Comparison of ENCODE assay signal across 8 cellular contexts in the genomic region with DNA sequence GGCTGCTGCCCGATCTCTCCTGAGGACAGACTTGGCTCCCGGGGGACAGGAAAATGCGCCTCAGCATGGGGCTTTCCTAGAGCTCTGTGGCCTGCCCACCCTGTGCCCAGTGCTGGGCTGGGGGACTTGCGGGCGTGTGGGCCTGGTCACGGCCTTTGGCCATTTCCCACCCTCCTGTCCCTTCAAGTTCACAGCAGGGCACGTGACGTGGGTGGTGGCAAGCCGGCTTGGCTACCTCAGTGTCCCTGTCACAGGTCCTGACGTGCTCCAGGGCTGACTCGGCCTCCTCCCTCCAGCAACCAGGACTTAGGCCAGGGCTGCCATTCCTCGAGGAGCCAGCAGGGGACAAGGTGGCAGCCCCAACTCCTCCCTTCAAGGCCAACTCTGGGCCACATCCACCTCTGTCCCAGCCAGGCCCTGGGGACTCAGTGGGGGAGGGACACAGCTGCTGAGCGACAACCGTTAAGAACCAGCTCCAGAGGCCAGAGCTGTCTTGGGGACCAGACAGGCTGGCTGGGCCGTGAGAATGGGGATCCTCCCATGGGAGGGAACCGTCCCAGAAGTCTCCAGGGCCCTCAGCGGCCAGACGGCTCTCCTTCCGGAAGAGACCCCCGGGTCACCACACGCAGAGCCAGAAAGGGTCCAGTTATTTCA. TPM values are rescaled to one million over a fixed set of nuclear protein-coding genes. Genes with fewer than 3 reads are reported as not detected.
DNase-seq lines count a peak whose midpoint lies in the region; ATAC-seq and TF ChIP-seq lines count a peak whose summit lies in the region.

No MANE protein-coding gene starts in this region.

- H3K4me3 Mint-ChIP-seq in natural killer cell treated with Interleukin-12 subunit alpha and Interleukin-12 subunit beta and Interleukin-15 and Interleukin-18, amount 100 ng/mL, for 72 hours: no peak overlapping the region

- H3K27ac Mint-ChIP-seq in natural killer cell treated with Interleukin-12 subunit alpha and Interleukin-12 subunit beta and Interleukin-15 and Interleukin-18, amount 100 ng/mL, for 72 hours: peak overlapping the region; percentile 64 to 85

- H3K9me3 ChIP-seq in BLaER1 treated with 17β-estradiol and CSF1 and Interleukin-3, amounts not matched to agents 10 nM and 100 nM (replicated peaks in 1 of 11): no peaks in the 10 kb centered on the region
- H3K9me3 ChIP-seq in upper lobe of left lung: no peaks in the 10 kb centered on the region

- no peak for TF ChIP-seq EP300 in upper lobe of left lung (IDR thresholded peaks at IDR 0.05)

- TF ChIP-seq POLR2A in upper lobe of left lung (IDR thresholded peaks at IDR 0.05): peak in 3 of 4 donors; percentile 9 to 61 (median 13)

- peak overlapping the region; percentile 85 to 95 (median 94) for H3K27ac ChIP-seq in BLaER1 treated with 17β-estradiol and CSF1 and Interleukin-3, amounts not matched to agents 10 nM and 100 nM
- H3K27ac ChIP-seq in upper lobe of left lung: peak overlapping the region; percentile 88 to 96 (median 94)

- peak overlapping the region; percentile 76 to 94 (median 90) for H3K9ac ChIP-seq in BLaER1 treated with 17β-estradiol and CSF1 and Interleukin-3, amounts not matched to agents 10 nM and 100 nM

- TF ChIP-seq CTCF in upper lobe of left lung (IDR thresholded peaks at IDR 0.05): peak; percentile 86 to 99 (median 97)

- H3K36me3 Mint-ChIP-seq in natural killer cell treated with Interleukin-12 subunit alpha and Interleukin-12 subunit beta and Interleukin-15 and Interleukin-18, amount 100 ng/mL, for 72 hours: no peaks in the 10 kb centered on the region

- DNase-seq in NCI-H82 treated with DMSO at 0.1 percent for 48 hours (lab: John Stamatoyannopoulos, UW; ENCODE audit: unreplicated experiment) (peak; percentile 48), activated T-cell treated with anti-CD3 and anti-CD28 coated beads for 48 hours (ENCODE audit: low read depth) (peak; percentile 72), fibroblast of gingiva (ENCODE audit: low read depth) (peak; percentile 65), upper lobe of left lung (peak; percentile 85 to 94)
- DNase-seq in natural killer cell treated with Interleukin-12 subunit alpha and Interleukin-12 subunit beta and Interleukin-15 and Interleukin-18, amount 100 ng/mL, for 72 hours (ENCODE audit: low spot score): peak; percentile 77

- no peaks in the 10 kb centered on the region for H3K27me3 ChIP-seq in BLaER1 treated with 17β-estradiol and CSF1 and Interleukin-3, amounts not matched to agents 10 nM and 100 nM
- H3K27me3 ChIP-seq in upper lobe of left lung: no peaks in the 10 kb centered on the region

- WGBS in upper lobe of left lung, 2 donors: 23 to 27% methylated on average over 14 to 21 of the region's 21 CpGs

- H3K36me3 ChIP-seq in BLaER1 treated with 17β-estradiol and CSF1 and Interleukin-3, amounts not matched to agents 10 nM and 100 nM: peaks cover 46 to 69% (median 57%) of the 10 kb centered on the region in 11 experiments
- H3K36me3 ChIP-seq in upper lobe of left lung: peaks cover 23 to 56% (median 43%) of the 10 kb centered on the region in 4 donors

- H3K9me3 Mint-ChIP-seq in natural killer cell treated with Interleukin-12 subunit alpha and Interleukin-12 subunit beta and Interleukin-15 and Interleukin-18, amount 100 ng/mL, for 72 hours: no peaks in the 10 kb centered on the region

- ATAC-seq in GM18907 (IDR thresholded peaks at IDR 0.05; ENCODE audit: unreplicated experiment) (peak; percentile 70), HG03108 (IDR thresholded peaks at IDR 0.05; ENCODE audit: unreplicated experiment) (peak; percentile 77), upper lobe of left lung (ENCODE audit: low FRiP score in 2 of 2) (peak; percentile 81 to 92)
- peak; percentile 67 to 71 for ATAC-seq in natural killer cell treated with Interleukin-12 subunit alpha and Interleukin-12 subunit beta and Interleukin-15 and Interleukin-18, amount 100 ng/mL, for 72 hours

- peak overlapping the region; percentile 88 to 99 (median 97) for H3K4me2 ChIP-seq in BLaER1 treated with 17β-estradiol and CSF1 and Interleukin-3, amounts not matched to agents 10 nM and 100 nM

- H3K4me1 Mint-ChIP-seq in natural killer cell treated with Interleukin-12 subunit alpha and Interleukin-12 subunit beta and Interleukin-15 and Interleukin-18, amount 100 ng/mL, for 72 hours (ENCODE audit: low read depth in 2 of 2): peaks cover 6 to 13% of the 10 kb centered on the region in 2 donors

- H3K4me1 ChIP-seq in BLaER1 treated with 17β-estradiol and CSF1 and Interleukin-3, amounts not matched to agents 10 nM and 100 nM: peaks cover 36 to 75% (median 66%) of the 10 kb centered on the region in 10 experiments
- peaks cover 66 to 71% (median 69%) of the 10 kb centered on the region in 4 donors for H3K4me1 ChIP-seq in upper lobe of left lung

- no peaks in the 10 kb centered on the region for H3K27me3 Mint-ChIP-seq in natural killer cell treated with Interleukin-12 subunit alpha and Interleukin-12 subunit beta and Interleukin-15 and Interleukin-18, amount 100 ng/mL, for 72 hours

- H4K20me1 ChIP-seq in BLaER1 treated with 17β-estradiol and CSF1 and Interleukin-3, amounts not matched to agents 10 nM and 100 nM: peaks cover 0 to 32% (median 0%) of the 10 kb centered on the region in 11 experiments; a peak in 8 of 22 replicates

- H3K4me3 ChIP-seq in BLaER1 treated with 17β-estradiol and CSF1 and Interleukin-3, amounts not matched to agents 10 nM and 100 nM: peak overlapping the region in 9 of 10 experiments; percentile 42 to 80 (median 72); a peak in 15 of 20 replicates
- H3K4me3 ChIP-seq in upper lobe of left lung: peak overlapping the region in 1 of 4 donors; percentile 50

RNA-seq across cellular contexts. Expression of a gene that starts 1.0 kb away (rescaled TPM):
- total RNA-seq in natural killer cell treated with Interleukin-12 subunit alpha and Interleukin-12 subunit beta and Interleukin-15 and Interleukin-18, amount 100 ng/mL, for 72 hours: 100 to 1,000 TPM; 270 to 289 TPM
- 100 to 1,000 TPM in 4 of 6 donors, 10 to 100 TPM in 2; 38.0 to 243 (median 123) TPM for total RNA-seq in upper lobe of left lung

RNA-seq across cellular contexts. Expression of a gene that starts 9.9 kb away (rescaled TPM):
- total RNA-seq in natural killer cell treated with Interleukin-12 subunit alpha and Interleukin-12 subunit beta and Interleukin-15 and Interleukin-18, amount 100 ng/mL, for 72 hours: 100 to 1,000 TPM in 1 of 2 donors, 10 to 100 TPM in 1; 73.8 to 101 TPM
- 100 to 1,000 TPM in 2 of 6 donors, 10 to 100 TPM in 4; 70.1 to 183 (median 87.8) TPM for total RNA-seq in upper lobe of left lung

RNA-seq across cellular contexts. Expression of a gene that starts 33.2 kb away (rescaled TPM):
- total RNA-seq in natural killer cell treated with Interleukin-12 subunit alpha and Interleukin-12 subunit beta and Interleukin-15 and Interleukin-18, amount 100 ng/mL, for 72 hours: 1 to 10 TPM; 1.6 to 2.1 TPM
- total RNA-seq in upper lobe of left lung: 10 to 100 TPM; 20.1 to 55.6 (median 33.3) TPM

RNA-seq across cellular contexts. Expression of a gene that starts 51.6 kb away (rescaled TPM):
- 10 to 100 TPM; 17.2 to 42.1 TPM for total RNA-seq in natural killer cell treated with Interleukin-12 subunit alpha and Interleukin-12 subunit beta and Interleukin-15 and Interleukin-18, amount 100 ng/mL, for 72 hours
- total RNA-seq in upper lobe of left lung: 10 to 100 TPM; 23.4 to 35.1 (median 28.2) TPM

RNA-seq across cellular contexts. Expression of a gene that starts 59.5 kb away (rescaled TPM):
- total RNA-seq in natural killer cell treated with Interleukin-12 subunit alpha and Interleukin-12 subunit beta and Interleukin-15 and Interleukin-18, amount 100 ng/mL, for 72 hours: 100 to 1,000 TPM; 117 to 174 TPM
- total RNA-seq in upper lobe of left lung: 100 to 1,000 TPM in 1 of 6 donors, 10 to 100 TPM in 5; 35.4 to 115 (median 77.0) TPM

Comparison
In these comparisons a context has a peak if more than half of its experiments do, and no peak if none do; other contexts are left out.
1. RNA of a gene that starts 33.2 kb away (total RNA-seq): 20.1 to 55.6 TPM in upper lobe of left lung; 1.6 to 2.1 TPM in natural killer cell treated with Interleukin-12 subunit alpha and Interleukin-12 subunit beta and Interleukin-15 and Interleukin-18, amount 100 ng/mL, for 72 hours; every median in the first group is over 4 times any median in the second.
2. Peak in every context shown above with its lines, with median percentiles within 50 percentile points of each other: ATAC-seq and DNase-seq.